ENCODE assay signal across 10 cellular contexts in the genomic region with DNA sequence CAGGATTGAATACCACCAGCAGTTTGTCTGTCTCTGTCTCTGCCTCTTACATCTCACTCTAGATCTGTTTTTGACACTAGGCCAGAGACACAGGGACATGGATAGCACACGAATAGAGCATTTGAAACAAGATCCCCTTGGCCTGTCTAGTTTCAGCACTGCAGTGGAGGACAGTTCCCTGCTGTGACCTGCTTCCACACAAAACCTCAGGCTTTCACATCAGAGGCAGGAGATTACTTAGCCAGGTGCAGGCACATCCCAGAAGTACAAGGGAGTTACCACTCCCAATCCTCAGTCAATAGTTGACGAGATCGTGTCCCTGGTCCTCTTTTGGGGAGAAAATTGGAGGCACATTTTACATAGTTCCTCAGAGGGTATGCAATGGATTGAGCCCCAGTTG. TPM values are rescaled to one million over a fixed set of nuclear protein-coding genes. Genes with fewer than 3 reads are reported as not detected.
DNase-seq lines count a peak whose midpoint lies in the region; ATAC-seq and TF ChIP-seq lines count a peak whose summit lies in the region.
"Had no signal": no experiment of that assay in that cellular context is flagged by ENCODE, and none has a peak within 500 bp of the region (broad histone marks: within the 10 kb centered on the region; RNA-seq: fewer than 3 reads in every experiment).

No MANE protein-coding gene starts in this region.

- H3K27me3 ChIP-seq in gastroesophageal sphincter, result peaks cover 8% of the 10 kb centered on the region

- no peak for TF ChIP-seq POLR2A in gastroesophageal sphincter (IDR thresholded peaks at IDR 0.05)

- TF ChIP-seq EP300 in gastroesophageal sphincter (IDR thresholded peaks at IDR 0.05), result no peak

- no peaks in the 10 kb centered on the region for H3K9me3 ChIP-seq in gastroesophageal sphincter

- WGBS in gastroesophageal sphincter (ENCODE audit: low coverage in 1 of 2), 2 donors, result 61% methylated on average over 3 of the region's 3 CpGs; no CpG with 5 or more reads in 1 of the 2 donors

- no peak for ATAC-seq in gastroesophageal sphincter

- H3K36me3 ChIP-seq in gastroesophageal sphincter, result no peaks in the 10 kb centered on the region

- DNase-seq in NCI-H1092 treated with DMSO at 0.1 percent for 48 hours (lab: John Stamatoyannopoulos, UW) (peak; percentile 1), NCI-H1092 (lab: John Stamatoyannopoulos, UW) (no peak), fibroblast of mammary gland (ENCODE audit: low read depth) (peak; percentile 51), NCI-H2081 (lab: John Stamatoyannopoulos, UW) (no peak), midbrain (lab: John Stamatoyannopoulos, UW) (no peak)
- peak; percentile 9 for DNase-seq in stimulated activated CD4-positive, alpha-beta T cell treated with anti-CD3 and anti-CD28 coated beads, Interleukin-1b, Interleukin-23, amount 100 ng/mL, for 48 hours

- H3K4me1 ChIP-seq in gastroesophageal sphincter, result no peaks in the 10 kb centered on the region

- TF ChIP-seq CTCF in fibroblast of mammary gland (conservative IDR thresholded peaks at IDR 0.05; ENCODE audit: control insufficient read depth, insufficient read depth, low read depth, low read length) (no peak), gastroesophageal sphincter (IDR thresholded peaks at IDR 0.05) (no peak)

- H3K4me3 ChIP-seq in fibroblast of mammary gland (ENCODE audit: control insufficient read depth, low read depth, low read length) (no peak overlapping the region), gastroesophageal sphincter (no peak overlapping the region)
- H3K4me3 ChIP-seq: lung had no signal

- no peak overlapping the region for H3K27ac ChIP-seq in gastroesophageal sphincter

TF ChIP-seq in PFSK-1, 5 proteins besides CTCF, POLR2A, EP300 and RAD21:
- TF ChIP-seq, protein P1, sequence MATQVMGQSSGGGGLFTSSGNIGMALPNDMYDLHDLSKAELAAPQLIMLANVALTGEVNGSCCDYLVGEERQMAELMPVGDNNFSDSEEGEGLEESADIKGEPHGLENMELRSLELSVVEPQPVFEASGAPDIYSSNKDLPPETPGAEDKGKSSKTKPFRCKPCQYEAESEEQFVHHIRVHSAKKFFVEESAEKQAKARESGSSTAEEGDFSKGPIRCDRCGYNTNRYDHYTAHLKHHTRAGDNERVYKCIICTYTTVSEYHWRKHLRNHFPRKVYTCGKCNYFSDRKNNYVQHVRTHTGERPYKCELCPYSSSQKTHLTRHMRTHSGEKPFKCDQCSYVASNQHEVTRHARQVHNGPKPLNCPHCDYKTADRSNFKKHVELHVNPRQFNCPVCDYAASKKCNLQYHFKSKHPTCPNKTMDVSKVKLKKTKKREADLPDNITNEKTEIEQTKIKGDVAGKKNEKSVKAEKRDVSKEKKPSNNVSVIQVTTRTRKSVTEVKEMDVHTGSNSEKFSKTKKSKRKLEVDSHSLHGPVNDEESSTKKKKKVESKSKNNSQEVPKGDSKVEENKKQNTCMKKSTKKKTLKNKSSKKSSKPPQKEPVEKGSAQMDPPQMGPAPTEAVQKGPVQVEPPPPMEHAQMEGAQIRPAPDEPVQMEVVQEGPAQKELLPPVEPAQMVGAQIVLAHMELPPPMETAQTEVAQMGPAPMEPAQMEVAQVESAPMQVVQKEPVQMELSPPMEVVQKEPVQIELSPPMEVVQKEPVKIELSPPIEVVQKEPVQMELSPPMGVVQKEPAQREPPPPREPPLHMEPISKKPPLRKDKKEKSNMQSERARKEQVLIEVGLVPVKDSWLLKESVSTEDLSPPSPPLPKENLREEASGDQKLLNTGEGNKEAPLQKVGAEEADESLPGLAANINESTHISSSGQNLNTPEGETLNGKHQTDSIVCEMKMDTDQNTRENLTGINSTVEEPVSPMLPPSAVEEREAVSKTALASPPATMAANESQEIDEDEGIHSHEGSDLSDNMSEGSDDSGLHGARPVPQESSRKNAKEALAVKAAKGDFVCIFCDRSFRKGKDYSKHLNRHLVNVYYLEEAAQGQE (IDR thresholded peaks at IDR 0.05; ENCODE audit: insufficient read depth in 1 of 2, low read depth in 2 of 2, low read length in 2 of 2), result peak; percentile 88 to 96
- TF ChIP-seq SIN3A (IDR thresholded peaks at IDR 0.05; ENCODE audit: borderline replicate concordance, insufficient read depth, low read length), result no peak

RNA-seq across cellular contexts. Expression of a gene that starts 34.0 kb away (rescaled TPM):
- not detected for polyA plus RNA-seq in PFSK-1 (2012; ENCODE audit: insufficient read length, low read depth)
- total RNA-seq in gastroesophageal sphincter, result 10 to 100 TPM in 1 of 4 donors, 1 to 10 TPM in 2, under 1 TPM in 1; 0.93 to 13.6 (median 4.5) TPM
- total RNA-seq: subcutaneous adipose tissue had no signal

Comparison
In these comparisons a context has a peak if more than half of its experiments do, and no peak if none do; other contexts are left out.
1. DNase-seq: peak in NCI-H1092 treated with DMSO at 0.1 percent for 48 hours (single experiment), fibroblast of mammary gland (single experiment) and stimulated activated CD4-positive, alpha-beta T cell treated with anti-CD3 and anti-CD28 coated beads, Interleukin-1b, Interleukin-23, amount 100 ng/mL, for 48 hours (single experiment); none in NCI-H1092 (single experiment), NCI-H2081 (0 of 2) and midbrain (single experiment).